In genomic region chr6:10266061-10266460, GRCh38 we compare ENCODE assay signal across 28 cellular contexts.
"Had no signal": no experiment of that assay in that cellular context is flagged by ENCODE, and none has a peak within 500 bp of the region (broad histone marks: within the 10 kb centered on the region; RNA-seq: fewer than 3 reads in every experiment).

No MANE protein-coding gene starts in this region.

- H2AFZ ChIP-seq: parathyroid adenoma had no signal

- H3K79me2 ChIP-seq: parathyroid adenoma had no signal

- H3K9me3 ChIP-seq: esophagus squamous epithelium, spleen, testis, transverse colon, uterus had no signal

- DNase-seq: activated CD4-positive, alpha-beta T cell treated with anti-CD3 and anti-CD28 coated beads for 48 hours; activated CD4-positive, alpha-beta T cell treated with anti-CD3 and anti-CD28 coated beads, Interleukin-2, amount 50 U/mL, for 48 hours; activated CD8-positive, alpha-beta memory T cell treated with anti-CD3 and anti-CD28 coated beads for 24 hours; activated effector memory CD4-positive, alpha-beta T cell treated with Interleukin-2 at 50 U/mL for 16 hours; activated naive CD4-positive, alpha-beta T cell treated with Interleukin-2 at 50 U/mL for 16 hours; anterior cingulate cortex; brain microvascular endothelial cell; central memory CD4-positive, alpha-beta T cell; esophagus squamous epithelium; left colon; midbrain; naive thymus-derived CD8-positive, alpha-beta T cell; nucleus accumbens; right cardiac atrium; spleen; stimulated activated CD4-positive, alpha-beta T cell treated with anti-CD3 and anti-CD28 coated beads, Interleukin-2, amount 100 ng/mL, for 48 hours; stimulated activated naive CD8-positive, alpha-beta T cell treated with anti-CD3 and anti-CD28 coated beads, Interleukin-15, Interleukin-2, amounts not matched to agents 100 U/mL and 50 U/mL, for 24 hours; T-helper 9 cell; testis; transverse colon; uterus; WERI-Rb-1 had no signal

- H3K9ac ChIP-seq: parathyroid adenoma had no signal

- ATAC-seq: activated CD4-positive, CD25-positive, alpha-beta regulatory T cell treated with anti-CD3 and anti-CD28 coated beads, Interleukin-2, amount 50 U/mL, for 24 hours; left colon; naive thymus-derived CD8-positive, alpha-beta T cell; right cardiac atrium; stimulated activated naive CD8-positive, alpha-beta T cell treated with anti-CD3 and anti-CD28 coated beads, Interleukin-15, Interleukin-2, amounts not matched to agents 100 U/mL and 50 U/mL, for 24 hours had no signal

- H3K4me3 ChIP-seq: esophagus squamous epithelium, spleen, testis, transverse colon, uterus had no signal

- FAIRE-seq: endothelial cell of umbilical vein, frontal cortex, islet of Langerhans, TTC549 had no signal

- H3K36me3 ChIP-seq: brain microvascular endothelial cell, esophagus squamous epithelium, spleen, transverse colon, uterus, WERI-Rb-1 had no signal

- H3K27ac ChIP-seq: brain microvascular endothelial cell, esophagus squamous epithelium, parathyroid adenoma, spleen, testis, transverse colon, uterus, WERI-Rb-1 had no signal

- H3K4me1 ChIP-seq: parathyroid adenoma, spleen, testis, transverse colon, uterus had no signal

- H3K27me3 ChIP-seq: brain microvascular endothelial cell, esophagus squamous epithelium, testis, uterus had no signal
